Comparison of ENCODE assay signal across 8 cellular contexts in genomic region chr2:237572021-237572741, GRCh38. TPM values are rescaled to one million over a fixed set of nuclear protein-coding genes. Genes with fewer than 3 reads are reported as not detected.
DNase-seq lines count a peak whose midpoint lies in the region; ATAC-seq and TF ChIP-seq lines count a peak whose summit lies in the region.

No MANE protein-coding gene starts in this region.

- DNase-seq in BE2C (peak; percentile 94), GM19240 (ENCODE audit: insufficient read length, low spot score) (peak; percentile 99), NCI-H82 treated with DMSO at 0.1 percent for 48 hours (lab: John Stamatoyannopoulos, UW; ENCODE audit: unreplicated experiment) (peak; percentile 62), midbrain (lab: John Stamatoyannopoulos, UW) (peak; percentile 85)
- DNase-seq in activated CD8-positive, alpha-beta memory T cell treated with anti-CD3 and anti-CD28 coated beads for 24 hours = peak; percentile 97
- peak; percentile 54 to 70 for DNase-seq in stimulated activated CD8-positive, alpha-beta memory T cell treated with anti-CD3 and anti-CD28 coated beads, Interleukin-15, amount 100 ng/mL, for 4 hours (ENCODE audit: low read depth in 2 of 2)

- peak; percentile 95 for TF ChIP-seq CTCF in BE2C (IDR thresholded peaks at IDR 0.05; ENCODE audit: low read depth, low read length)

- peak overlapping the region; percentile 31 for H3K9ac ChIP-seq in endocrine pancreas (ENCODE audit: control insufficient read depth, insufficient read depth, low read length)

- H3K9me3 ChIP-seq in BE2C = no peaks in the 10 kb centered on the region
- no peaks in the 10 kb centered on the region for H3K9me3 ChIP-seq in endocrine pancreas (ENCODE audit: control insufficient read depth, low read length)

- peak; percentile 83 for ATAC-seq in HG03571 (IDR thresholded peaks at IDR 0.05; ENCODE audit: unreplicated experiment)

- H3K27me3 ChIP-seq in BE2C = no peaks in the 10 kb centered on the region
- H3K27me3 ChIP-seq in endocrine pancreas (ENCODE audit: control insufficient read depth, insufficient read depth, low read length) = no peaks in the 10 kb centered on the region

- no peaks in the 10 kb centered on the region for H3K36me3 ChIP-seq in BE2C
- H3K36me3 ChIP-seq in endocrine pancreas (ENCODE audit: control insufficient read depth, insufficient read depth, low read length) = no peaks in the 10 kb centered on the region

- no peak overlapping the region for H3K4me3 ChIP-seq in BE2C (ENCODE audit: low read depth, low read length)
- H3K4me3 ChIP-seq in endocrine pancreas (ENCODE audit: control insufficient read depth, insufficient read depth, low read length) = no peak overlapping the region

- H3K4me1 ChIP-seq in BE2C (no peaks in the 10 kb centered on the region), endocrine pancreas (ENCODE audit: control insufficient read depth, insufficient read depth, low read length) (no peaks in the 10 kb centered on the region)

RNA-seq across cellular contexts. Expression of gene PRLH, which starts 5.8 kb away (rescaled TPM):
- polyA plus RNA-seq in BE2C (2012; ENCODE audit: insufficient read depth, insufficient read length, low read depth) = not detected

RNA-seq across cellular contexts. Expression of gene RAB17, which starts 18.4 kb away (rescaled TPM):
- polyA plus RNA-seq in BE2C (2012; ENCODE audit: insufficient read depth, insufficient read length, low read depth) = 1.0 TPM

RNA-seq across cellular contexts. Expression of gene LRRFIP1, which starts 55.2 kb away (rescaled TPM):
- 45.2 TPM for polyA plus RNA-seq in BE2C (2012; ENCODE audit: insufficient read depth, insufficient read length, low read depth)
